1 cellular context compared by ENCODE assay signal in the genomic region with DNA sequence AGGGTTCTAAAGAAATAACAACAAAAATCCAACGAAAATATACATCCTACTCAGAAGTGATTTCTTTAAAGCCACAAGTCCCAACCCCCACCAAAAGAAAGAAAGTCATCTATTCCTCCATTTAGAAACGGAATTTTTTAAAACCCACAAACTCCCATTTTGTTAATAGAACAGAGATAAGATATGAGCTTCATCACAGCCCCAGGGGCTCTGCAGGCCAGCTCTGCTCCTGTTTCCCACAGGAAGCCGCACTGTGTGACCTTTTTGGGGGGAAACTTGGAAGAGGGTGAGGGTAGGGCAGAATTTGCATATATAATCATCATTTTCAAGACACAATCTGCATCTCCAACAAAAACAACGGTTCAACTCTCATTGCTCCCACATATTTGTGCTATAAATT.
TF ChIP-seq lines count a peak whose summit lies in the region.

No MANE protein-coding gene starts in this region.

TF ChIP-seq in H1, 55 proteins besides CTCF, POLR2A, EP300 and RAD21 (continued from another document):
- TF ChIP-seq SP1 (IDR thresholded peaks at IDR 0.05; ENCODE audit: low read depth, low read length) (no peak), KDM1A (IDR thresholded peaks at IDR 0.05; ENCODE audit: borderline replicate concordance, low read length) (no peak)
